In genomic region chr1:54886724-54887664, GRCh38 we compare ENCODE assay signal across 1 cellular context.
TF ChIP-seq lines count a peak whose summit lies in the region.

DHCR24 (minus strand) TSS chr1:54887195; CDS start chr1:54887119, 76 bp downstream.

TF ChIP-seq in K562, 482 proteins besides CTCF, POLR2A, EP300 and RAD21 (continued from another document and continues in another):
- no peak for TF ChIP-seq FOXP4 (CRISPR knock-in tag; IDR thresholded peaks at IDR 0.05; ENCODE audit: borderline replicate concordance)
- no peak for TF ChIP-seq TAF15 (IDR thresholded peaks at IDR 0.05; ENCODE audit: low read depth, low read length)
- TF ChIP-seq ZFP36 (IDR thresholded peaks at IDR 0.05; ENCODE audit: low read depth, low read length, partially characterized antibody): no peak
- TF ChIP-seq FIP1L1 (IDR thresholded peaks at IDR 0.05; ENCODE audit: low read depth, low read length, poor library complexity, severe bottlenecking): peak; percentile 57
- TF ChIP-seq CHD1 (IDR thresholded peaks at IDR 0.05; ENCODE audit: low read length): no peak
- no peak for TF ChIP-seq RFX5 (IDR thresholded peaks at IDR 0.05; ENCODE audit: low read depth, low read length)
- no peak for TF ChIP-seq TCF3 (CRISPR knock-in tag; IDR thresholded peaks at IDR 0.05)
- TF ChIP-seq HBP1 (CRISPR knock-in tag; IDR thresholded peaks at IDR 0.05): no peak
- no peak for TF ChIP-seq CBX5 (IDR thresholded peaks at IDR 0.05; ENCODE audit: borderline replicate concordance, low read depth)
- no peak for TF ChIP-seq BCLAF1 (IDR thresholded peaks at IDR 0.05; ENCODE audit: borderline replicate concordance in 1 of 2, control insufficient read depth in 1 of 2, low read depth in 2 of 2, low read length in 1 of 2)
- no peak for TF ChIP-seq SRSF7 (optimal IDR thresholded peaks at IDR 0.05; ENCODE audit: low read depth, low read length)
- no peak for TF ChIP-seq AFF4 (CRISPR knock-in tag; IDR thresholded peaks at IDR 0.05)
- TF ChIP-seq ID3 (CRISPR knock-in tag; IDR thresholded peaks at IDR 0.05): no peak
- TF ChIP-seq ID3 (tag; IDR thresholded peaks at IDR 0.05): no peak
- peak; percentile 36; the same call in 1 of the 2 replicates for TF ChIP-seq SIN3B (IDR thresholded peaks at IDR 0.05; ENCODE audit: low read depth)
- TF ChIP-seq CBX1 (IDR thresholded peaks at IDR 0.05; ENCODE audit: low read depth): peak; percentile 51; the same call in 1 of the 2 replicates
- TF ChIP-seq ZNF134 (CRISPR knock-in tag; conservative IDR thresholded peaks at IDR 0.05): no peak
- peak; percentile 39 for TF ChIP-seq ATF7 (IDR thresholded peaks at IDR 0.05)
- TF ChIP-seq FOXA1 (IDR thresholded peaks at IDR 0.05; ENCODE audit: borderline replicate concordance): no peak
- no peak for TF ChIP-seq FOXP1 (CRISPR knock-in tag; IDR thresholded peaks at IDR 0.05)
- no peak for TF ChIP-seq ZNF639 (CRISPR knock-in tag; conservative IDR thresholded peaks at IDR 0.05 in 1 of 2, IDR thresholded peaks at IDR 0.05 in 1 of 2)
- peak in 1 of 2 experiments; percentile 81; a peak in 2 of 4 replicates for TF ChIP-seq TEAD1 (CRISPR knock-in tag; IDR thresholded peaks at IDR 0.05)
- peak; percentile 100 for TF ChIP-seq RBM25 (IDR thresholded peaks at IDR 0.05; ENCODE audit: low read depth, low read length, severe bottlenecking)
- no peak for TF ChIP-seq PTTG1 (tag; IDR thresholded peaks at IDR 0.05; ENCODE audit: low read depth)
- no peak for TF ChIP-seq OTX1 (CRISPR knock-in tag; IDR thresholded peaks at IDR 0.05)
- TF ChIP-seq ADNP (tag; IDR thresholded peaks at IDR 0.05): no peak
- no peak for TF ChIP-seq ZNF24 (IDR thresholded peaks at IDR 0.05)
- TF ChIP-seq SMARCA5 (IDR thresholded peaks at IDR 0.05): no peak
- TF ChIP-seq TAF7 (tag; IDR thresholded peaks at IDR 0.05): no peak
- TF ChIP-seq ZBED1 (IDR thresholded peaks at IDR 0.05): 0 out of 2 replicates have a peak, but pooled peaks have one; percentile 56
- peak; percentile 38; the same call in 1 of the 2 replicates for TF ChIP-seq TFAP4 (CRISPR knock-in tag; IDR thresholded peaks at IDR 0.05; ENCODE audit: borderline replicate concordance)
- no peak for TF ChIP-seq ZNF395 (CRISPR knock-in tag; IDR thresholded peaks at IDR 0.05)
- peak; percentile 88 for TF ChIP-seq SUPT5H (IDR thresholded peaks at IDR 0.05)
- no peak for TF ChIP-seq WHSC1 (IDR thresholded peaks at IDR 0.05; ENCODE audit: low read length)
- TF ChIP-seq MAX (CRISPR knock-in tag; IDR thresholded peaks at IDR 0.05): peak; percentile 76
- peak; percentile 99 for TF ChIP-seq ZBTB5 (IDR thresholded peaks at IDR 0.05)
- no peak for TF ChIP-seq HDGF (IDR thresholded peaks at IDR 0.05)
- TF ChIP-seq MTA3 (IDR thresholded peaks at IDR 0.05; ENCODE audit: borderline replicate concordance): peak; percentile 82
- TF ChIP-seq SMARCA4 (IDR thresholded peaks at IDR 0.05): peak; percentile 37
- peak; percentile 51 for TF ChIP-seq HMGXB4 (CRISPR knock-in tag; IDR thresholded peaks at IDR 0.05)
- no peak for TF ChIP-seq DNMT1 (IDR thresholded peaks at IDR 0.05)
- TF ChIP-seq MNT (conservative IDR thresholded peaks at IDR 0.05): peak; percentile 79 to 88
- no peak for TF ChIP-seq PYGO2 (tag; IDR thresholded peaks at IDR 0.05)
- TF ChIP-seq NCOR1 (IDR thresholded peaks at IDR 0.05): no peak
